ENCODE assay signal across 21 cellular contexts in the genomic region with DNA sequence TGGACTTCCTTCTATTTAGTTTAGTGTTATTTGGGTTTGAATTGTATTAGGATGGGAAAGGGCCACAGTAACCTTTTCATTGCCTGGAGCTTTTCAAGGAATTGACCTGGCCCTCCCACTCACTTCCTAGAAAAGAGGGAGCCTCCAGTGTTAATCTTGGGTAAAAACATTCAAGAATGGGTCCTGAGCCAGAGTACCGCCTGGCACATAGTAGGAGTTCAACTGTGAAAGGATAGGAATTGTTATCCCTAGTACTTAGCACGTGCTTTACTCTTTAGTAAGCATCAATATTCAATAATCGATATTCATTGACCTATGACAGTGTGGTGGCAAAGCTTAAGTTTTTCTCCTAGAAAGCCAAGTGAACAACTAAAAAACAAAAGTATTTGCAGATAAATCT.
A peak's percentile ranks its signal among the peaks of the same experiment; 100 is the strongest.
DNase-seq lines count a peak whose midpoint lies in the region; ATAC-seq, FAIRE-seq and TF ChIP-seq lines count a peak whose summit lies in the region.
"Had no signal": no experiment of that assay in that cellular context is flagged by ENCODE, and none has a peak within 500 bp of the region (broad histone marks: within the 10 kb centered on the region; RNA-seq: fewer than 3 reads in every experiment).

No MANE protein-coding gene starts in this region.

- no peaks in the 10 kb centered on the region for H3K36me3 ChIP-seq in GM23338 (ENCODE audit: insufficient read depth)
- no peaks in the 10 kb centered on the region for H3K36me3 ChIP-seq in HepG2 (replicated peaks in 1 of 2; ENCODE audit: control insufficient read depth in 1 of 2, insufficient read depth in 2 of 2, low read length in 2 of 2)
- H3K36me3 ChIP-seq in MG63, result no peaks in the 10 kb centered on the region
- no peaks in the 10 kb centered on the region for H3K36me3 ChIP-seq in gastrocnemius medialis
- H3K36me3 ChIP-seq: BE2C, HAP-1 had no signal

- in situ Hi-C loops in HepG2 (cut with HindIII; ENCODE audit: extremely low pct_ligation_motif_present, low pct_unique_long_range_greater_than_20kb) (loop anchor here (10.0 to 25.0 kb wide), 2 partner anchors 175 to 732 kb away; a partner anchor contains a TSS), GM13976 (cut with MboI; ENCODE audit: low sequenced_read_pairs, unreplicated experiment) (no loop called here), gastrocnemius medialis (cut with MboI; ENCODE audit: low sequenced_read_pairs in 4 of 4) (no loop called here)

- H3K79me2 ChIP-seq in GM23338 (replicated peaks; ENCODE audit: insufficient read depth) (no peaks in the 10 kb centered on the region), HepG2 (ENCODE audit: insufficient read depth, low read length) (no peaks in the 10 kb centered on the region)

- H3K9me3 Mint-ChIP-seq in GM23338 (no peaks in the 10 kb centered on the region), nephron (peaks cover 13% of the 10 kb centered on the region), natural killer cell (peaks cover 0 to 4% of the 10 kb centered on the region in 2 donors)
- H3K9me3 Mint-ChIP-seq: CD8-positive, alpha-beta memory T cell had no signal

- POLR2A ChIA-PET in HepG2 (lab: Yijun Ruan, JAX), result interaction anchor here (1.8 to 2.7 kb wide), 2 partner anchors 36 to 181 kb away, joined by 13 to 24 read pairs; a partner anchor contains a TSS

- H3K4me1 Mint-ChIP-seq in GM23338 (no peaks in the 10 kb centered on the region), nephron (peaks cover 48% of the 10 kb centered on the region), natural killer cell (no peaks in the 10 kb centered on the region)
- H3K4me1 Mint-ChIP-seq: CD4-positive, CD25-positive, alpha-beta regulatory T cell; CD8-positive, alpha-beta memory T cell had no signal

- DNase-seq in GM23338 (ENCODE audit: low spot score) (peak; percentile 6), OCI-M1 (lab: John Stamatoyannopoulos, UW) (peak; percentile 45), HepG2 (ENCODE audit: low spot score) (no peak), MG63 (no peak), GM13976 (ENCODE audit: low spot score) (no peak), natural killer cell (no peak), gastrocnemius medialis (no peak)
- DNase-seq: ACHN; BE2C; C1 segment of cervical spinal cord; CD4-positive, CD25-positive, alpha-beta regulatory T cell; CD8-positive, alpha-beta memory T cell; KBM-7 had no signal

- TF ChIP-seq POLR2A in HepG2 (IDR thresholded peaks at IDR 0.05; ENCODE audit: insufficient read depth in 1 of 2, low read depth in 2 of 2, low read length in 2 of 2), result no peak
- no peak for TF ChIP-seq POLR2A in gastrocnemius medialis (IDR thresholded peaks at IDR 0.05)

- WGBS in HepG2 (ENCODE audit: low lambda C conversion rate), result 98% methylated on average over 3 of the region's 3 CpGs

- CTCF ChIA-PET in HepG2 (lab: Yijun Ruan, JAX; ENCODE audit: low intra/inter-chr PET ratio, low total read pairs), result no interaction called here

- H3F3A ChIP-seq in GM23338 (replicated peaks; ENCODE audit: low read depth), result no peaks in the 10 kb centered on the region

- peak overlapping the region; percentile 16; the same call in 1 of the 2 replicates for H3K9ac ChIP-seq in HepG2 (ENCODE audit: insufficient read depth, low read depth, low read length)

- TF ChIP-seq CTCF in GM23338 (conservative IDR thresholded peaks at IDR 0.05; ENCODE audit: low read depth in 2 of 2) (no peak), HepG2 (CRISPR knock-in tag; IDR thresholded peaks at IDR 0.05) (no peak), nephron (IDR thresholded peaks at IDR 0.05; ENCODE audit: unreplicated experiment in 3 of 3) (no peak), GM13976 (IDR thresholded peaks at IDR 0.05; ENCODE audit: borderline replicate concordance, control extremely low read depth, extremely low read depth, insufficient read depth, missing control alignments) (no peak), natural killer cell (IDR thresholded peaks at IDR 0.05) (no peak), gastrocnemius medialis (IDR thresholded peaks at IDR 0.05 in 4 of 5, conservative IDR thresholded peaks at IDR 0.05 in 1 of 5) (no peak)

- no peak for TF ChIP-seq RAD21 in HepG2 (CRISPR knock-in tag; IDR thresholded peaks at IDR 0.05)

- H3K4me3 ChIP-seq in GM23338 (no peak overlapping the region), HepG2 (replicated peaks in 1 of 3; ENCODE audit: insufficient read depth in 1 of 3, low read depth in 2 of 3, low read length in 3 of 3) (no peak overlapping the region), MG63 (no peak overlapping the region), gastrocnemius medialis (no peak overlapping the region)
- H3K4me3 ChIP-seq: HAP-1 had no signal

- H3K9me3 ChIP-seq in HepG2 (ENCODE audit: low read length) (peaks cover 9% of the 10 kb centered on the region), MG63 (peaks cover 2% of the 10 kb centered on the region; the same call in 1 of the 2 replicates), gastrocnemius medialis (no peaks in the 10 kb centered on the region)
- H3K9me3 ChIP-seq: BE2C, HAP-1 had no signal

- H3K4me1 ChIP-seq in GM23338 (ENCODE audit: insufficient read depth) (no peaks in the 10 kb centered on the region), HepG2 (ENCODE audit: insufficient read depth, low read length) (peaks cover 67% of the 10 kb centered on the region), gastrocnemius medialis (peaks cover 11 to 13% of the 10 kb centered on the region in 2 donors)
- H3K4me1 ChIP-seq: HAP-1 had no signal

- H3K4me2 ChIP-seq in GM23338 (no peak overlapping the region), HepG2 (ENCODE audit: low read depth, low read length) (no peak overlapping the region; the same call in 1 of the 2 replicates)

- H2AFZ ChIP-seq in GM23338, result no peak overlapping the region
- no peak overlapping the region for H2AFZ ChIP-seq in HepG2 (ENCODE audit: low read length)

- TF ChIP-seq EP300 in HepG2 (IDR thresholded peaks at IDR 0.05; ENCODE audit: low read depth in 2 of 2, low read length in 2 of 2) (no peak), HepG2 (CRISPR knock-in tag; IDR thresholded peaks at IDR 0.05; ENCODE audit: borderline replicate concordance) (no peak)

- ATAC-seq in GM23338 (no peak), HepG2 (no peak), natural killer cell (no peak), gastrocnemius medialis (no peak)

- H3K4me3 Mint-ChIP-seq in GM23338 (no peak overlapping the region), nephron (no peak overlapping the region), natural killer cell (no peak overlapping the region)
- H3K4me3 Mint-ChIP-seq: CD4-positive, CD25-positive, alpha-beta regulatory T cell; CD8-positive, alpha-beta memory T cell had no signal

- peaks cover 1% of the 10 kb centered on the region for H3K27me3 Mint-ChIP-seq in GM23338 (ENCODE audit: insufficient read depth, low read depth, poor library complexity)
- H3K27me3 Mint-ChIP-seq in nephron (ENCODE audit: low read depth), result no peaks in the 10 kb centered on the region
- H3K27me3 Mint-ChIP-seq in natural killer cell (ENCODE audit: low read depth in 2 of 2), result peaks cover 0 to 4% of the 10 kb centered on the region in 2 donors
- H3K27me3 Mint-ChIP-seq: CD4-positive, CD25-positive, alpha-beta regulatory T cell had no signal

- BruUV-seq in HepG2 (replicated peaks; lab: Mats Ljungman, UMichigan), result no TSS peak

- no peaks in the 10 kb centered on the region for H3K36me3 Mint-ChIP-seq in GM23338 (ENCODE audit: low read depth)
- H3K36me3 Mint-ChIP-seq in nephron (ENCODE audit: low read depth), result peaks cover 4% of the 10 kb centered on the region
- H3K36me3 Mint-ChIP-seq in natural killer cell, result no peaks in the 10 kb centered on the region
- H3K36me3 Mint-ChIP-seq: CD4-positive, CD25-positive, alpha-beta regulatory T cell had no signal

- H3K27me3 ChIP-seq in GM23338 (ENCODE audit: insufficient read depth), result no peaks in the 10 kb centered on the region
- H3K27me3 ChIP-seq in HepG2 (ENCODE audit: control insufficient read depth in 1 of 2, insufficient read depth in 2 of 2, low read length in 2 of 2), result no peaks in the 10 kb centered on the region
- no peaks in the 10 kb centered on the region for H3K27me3 ChIP-seq in MG63
- H3K27me3 ChIP-seq in gastrocnemius medialis, result no peaks in the 10 kb centered on the region
- H3K27me3 ChIP-seq: BE2C had no signal

- H3K27ac ChIP-seq in GM23338 (ENCODE audit: low read depth), result no peak overlapping the region
- H3K27ac ChIP-seq in HepG2 (ENCODE audit: extremely low read length, insufficient read depth, low read length), result peak overlapping the region; percentile 75
- no peak overlapping the region for H3K27ac ChIP-seq in gastrocnemius medialis

- H3K9me2 ChIP-seq in GM23338 (ENCODE audit: insufficient read depth), result 0 out of 2 replicates have a peak, but pooled peaks cover 3% of the 10 kb centered on the region

- H4K20me1 ChIP-seq in GM23338 (replicated peaks; ENCODE audit: insufficient read depth) (no peaks in the 10 kb centered on the region), HepG2 (ENCODE audit: insufficient read depth, low read length) (no peaks in the 10 kb centered on the region)

- intact Hi-C loops in HepG2 (cut with micrococcal nuclease; ENCODE audit: unreplicated experiment), result loop anchor here (1.0 to 10.0 kb wide), 9 partner anchors 21 to 587 kb away; no protein-coding TSS in a partner anchor
- intact Hi-C loops in natural killer cell (cut with micrococcal nuclease), result no loop called here
- intact Hi-C loops in gastrocnemius medialis (cut with DNase I; ENCODE audit: low total_unique reads), result no loop called here

- no peak for FAIRE-seq in HepG2 (lab: Jason Lieb, UNC)
- FAIRE-seq: A204.1, D721Med, G401.6, GM12891, GM18507, H1 had no signal

- H3K27ac Mint-ChIP-seq in GM23338, result no peak overlapping the region
- H3K27ac Mint-ChIP-seq in nephron, result peak overlapping the region; percentile 78 to 90 (median 89)
- no peak overlapping the region for H3K27ac Mint-ChIP-seq in natural killer cell
- H3K27ac Mint-ChIP-seq: CD4-positive, CD25-positive, alpha-beta regulatory T cell; CD8-positive, alpha-beta memory T cell had no signal

TF ChIP-seq in HepG2, 621 proteins besides CTCF, POLR2A, EP300 and RAD21 (continues in another document):
- 0 out of 2 replicates have a peak, but pooled peaks have one; percentile 2 for TF ChIP-seq BRCA1 (CRISPR knock-in tag; IDR thresholded peaks at IDR 0.05)
- TF ChIP-seq, protein P1, sequence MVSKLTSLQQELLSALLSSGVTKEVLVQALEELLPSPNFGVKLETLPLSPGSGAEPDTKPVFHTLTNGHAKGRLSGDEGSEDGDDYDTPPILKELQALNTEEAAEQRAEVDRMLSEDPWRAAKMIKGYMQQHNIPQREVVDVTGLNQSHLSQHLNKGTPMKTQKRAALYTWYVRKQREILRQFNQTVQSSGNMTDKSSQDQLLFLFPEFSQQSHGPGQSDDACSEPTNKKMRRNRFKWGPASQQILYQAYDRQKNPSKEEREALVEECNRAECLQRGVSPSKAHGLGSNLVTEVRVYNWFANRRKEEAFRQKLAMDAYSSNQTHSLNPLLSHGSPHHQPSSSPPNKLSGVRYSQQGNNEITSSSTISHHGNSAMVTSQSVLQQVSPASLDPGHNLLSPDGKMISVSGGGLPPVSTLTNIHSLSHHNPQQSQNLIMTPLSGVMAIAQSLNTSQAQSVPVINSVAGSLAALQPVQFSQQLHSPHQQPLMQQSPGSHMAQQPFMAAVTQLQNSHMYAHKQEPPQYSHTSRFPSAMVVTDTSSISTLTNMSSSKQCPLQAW (CRISPR knock-in tag; IDR thresholded peaks at IDR 0.05), result 0 out of 2 replicates have a peak, but pooled peaks have one; percentile 19
- TF ChIP-seq ZKSCAN1 (IDR thresholded peaks at IDR 0.05; ENCODE audit: low read length), result peak; percentile 82
- TF ChIP-seq SMYD3 (CRISPR knock-in tag; IDR thresholded peaks at IDR 0.05), result no peak

Comparison
In these comparisons a context has a peak if more than half of its experiments do, and no peak if none do; other contexts are left out.
1. DNase-seq: peak in GM23338 (single experiment) and OCI-M1 (single experiment); none in HepG2 (single experiment), MG63 (single experiment), GM13976 (single experiment), natural killer cell (single experiment) and gastrocnemius medialis (0 of 2).
2. H3K27ac Mint-ChIP-seq: peak in nephron (3 of 3); none in GM23338 (single experiment) and natural killer cell (0 of 2).